ENCODE assay signal across 8 cellular contexts in genomic region chr7:124765401-124766352, GRCh38. TPM values are rescaled to one million over a fixed set of nuclear protein-coding genes. Genes with fewer than 3 reads are reported as not detected.
A peak's percentile ranks its signal among the peaks of the same experiment; 100 is the strongest.
DNase-seq lines count a peak whose midpoint lies in the region; ATAC-seq and TF ChIP-seq lines count a peak whose summit lies in the region.

GPR37 (minus strand) TSS chr7:124765792; CDS start chr7:124764976, 816 bp downstream.

- H3K27me3 Mint-ChIP-seq in natural killer cell (ENCODE audit: low read depth in 2 of 2), result peaks cover 18 to 20% of the 10 kb centered on the region in 2 donors

- H3K27ac ChIP-seq in tibial artery, result no peak within 1 kb of the TSS

- H3K27ac Mint-ChIP-seq in natural killer cell, result no peak within 1 kb of the TSS

- TF ChIP-seq CTCF in fibroblast of the aortic adventitia (IDR thresholded peaks at IDR 0.05; ENCODE audit: insufficient read depth, low read length) (peak; percentile 19), natural killer cell (IDR thresholded peaks at IDR 0.05) (no peak), tibial artery (IDR thresholded peaks at IDR 0.05) (no peak)

- peaks cover 17 to 22% of the 10 kb centered on the region in 2 donors for H3K4me1 Mint-ChIP-seq in natural killer cell

- peak; percentile 89 for DNase-seq in AG08396 (ENCODE audit: low spot score)
- DNase-seq in NCI-H2227 (lab: John Stamatoyannopoulos, UW; ENCODE audit: unreplicated experiment), result peak; percentile 77
- peak; percentile 52 to 60 for DNase-seq in activated T-cell treated with anti-CD3 and anti-CD28 coated beads, Interleukin-2, amount 50 U/mL, for 48 hours
- peak; percentile 51 for DNase-seq in fibroblast of the aortic adventitia (ENCODE audit: low read depth)
- no peak for DNase-seq in natural killer cell
- DNase-seq in tibial artery, result peak in 1 of 2 donors; percentile 67

- H3K4me1 ChIP-seq in tibial artery, result peaks cover 0 to 36% (median 25%) of the 10 kb centered on the region in 4 donors

- H3K27me3 ChIP-seq in tibial artery, result peaks cover 0 to 22% of the 10 kb centered on the region in 2 donors

- H3K36me3 Mint-ChIP-seq in natural killer cell, result peaks cover 13% of the 10 kb centered on the region

- H3K9me3 Mint-ChIP-seq in natural killer cell, result no peaks in the 10 kb centered on the region

- no peaks in the 10 kb centered on the region for H3K36me3 ChIP-seq in tibial artery

- H3K4me3 ChIP-seq in fibroblast of the aortic adventitia (ENCODE audit: low read depth, low read length) (peak within 1 kb of the TSS; percentile 59), tibial artery (peak within 1 kb of the TSS; percentile 46 to 56)

- intact Hi-C loops in natural killer cell (cut with micrococcal nuclease), result no loop called here
- intact Hi-C loops in tibial artery (cut with DNase I; ENCODE audit: low total_unique reads), result no loop called here

- ATAC-seq in GM18519 (IDR thresholded peaks at IDR 0.05; ENCODE audit: low FRiP score, unreplicated experiment) (peak; percentile 69), HG03039 (IDR thresholded peaks at IDR 0.05; ENCODE audit: unreplicated experiment) (peak; percentile 73), natural killer cell (peak in 1 of 3 donors; percentile 69)

- H3K4me3 Mint-ChIP-seq in natural killer cell, result peak within 1 kb of the TSS; percentile 75

- no peaks in the 10 kb centered on the region for H3K9me3 ChIP-seq in tibial artery

RNA-seq across cellular contexts. Expression of gene GPR37, which starts in this region (rescaled TPM):
- total RNA-seq in fibroblast of the aortic adventitia (ENCODE audit: low replicate concordance), result 0.65 and 7.0 TPM in 2 replicates
- total RNA-seq in natural killer cell, result not detected
